Comparison of ENCODE assay signal across 12 cellular contexts in genomic region chr12:50442178-50442908, GRCh38. TPM values are rescaled to one million over a fixed set of nuclear protein-coding genes. Genes with fewer than 3 reads are reported as not detected.
A peak's percentile ranks its signal among the peaks of the same experiment; 100 is the strongest.
DNase-seq lines count a peak whose midpoint lies in the region; ATAC-seq and TF ChIP-seq lines count a peak whose summit lies in the region.
"Had no signal": no experiment of that assay in that cellular context is flagged by ENCODE, and none has a peak within 500 bp of the region (broad histone marks: within the 10 kb centered on the region; RNA-seq: fewer than 3 reads in every experiment).

No MANE protein-coding gene starts in this region.

- no peaks in the 10 kb centered on the region for H3K27me3 Mint-ChIP-seq in MCF 10A (ENCODE audit: insufficient read depth, unreplicated experiment)
- H3K27me3 Mint-ChIP-seq in brain = no peaks in the 10 kb centered on the region
- H3K27me3 Mint-ChIP-seq in stimulated activated naive CD8-positive, alpha-beta T cell treated with anti-CD3 and anti-CD28 coated beads, Interleukin-15, Interleukin-2, amounts not matched to agents 100 ng/mL and 50 ng/mL, for 24 hours = no peaks in the 10 kb centered on the region
- H3K27me3 Mint-ChIP-seq in immature natural killer cell (ENCODE audit: low read depth in 3 of 3) = peaks cover 0 to 2% (median 0%) of the 10 kb centered on the region in 3 donors

- CTCF ChIA-PET in MCF 10A (lab: Yijun Ruan, JAX) = interaction anchor here (0.6 kb wide), 1 partner anchor 33 kb away, joined by 3 read pairs; no protein-coding TSS in a partner anchor

- H3K27me3 ChIP-seq in breast epithelium = no peaks in the 10 kb centered on the region
- H3K27me3 ChIP-seq: transverse colon had no signal

- DNase-seq in MCF 10A (ENCODE audit: unreplicated experiment) = no peak
- no peak for DNase-seq in breast epithelium (ENCODE audit: low spot score in 2 of 2)
- DNase-seq in NCI-H82 treated with DMSO at 0.1 percent for 48 hours (lab: John Stamatoyannopoulos, UW; ENCODE audit: unreplicated experiment) = peak; percentile 59
- no peak for DNase-seq in NCI-H1417 (lab: John Stamatoyannopoulos, UW)
- no peak for DNase-seq in immature natural killer cell
- DNase-seq: NCI-H2171 treated with DMSO at 0.1 percent for 48 hours, transverse colon had no signal

- H3K4me1 ChIP-seq in breast epithelium = no peaks in the 10 kb centered on the region
- H3K4me1 ChIP-seq: prostate gland, transverse colon had no signal

- no peaks in the 10 kb centered on the region for H3K36me3 ChIP-seq in breast epithelium

- intact Hi-C loops in MCF 10A (cut with micrococcal nuclease) = no loop called here
- intact Hi-C loops in breast epithelium (cut with DNase I; ENCODE audit: low total_unique reads) = no loop called here

- ATAC-seq in HG03460 (IDR thresholded peaks at IDR 0.05; ENCODE audit: unreplicated experiment) = no peak

- no peak overlapping the region for H3K4me3 ChIP-seq in breast epithelium
- H3K4me3 ChIP-seq: prostate gland, transverse colon had no signal

- H3K4me1 Mint-ChIP-seq in MCF 10A (ENCODE audit: insufficient read depth, unreplicated experiment) (peaks cover 10% of the 10 kb centered on the region), brain (no peaks in the 10 kb centered on the region), immature natural killer cell (no peaks in the 10 kb centered on the region)
- peaks cover 13% of the 10 kb centered on the region for H3K4me1 Mint-ChIP-seq in stimulated activated naive CD8-positive, alpha-beta T cell treated with anti-CD3 and anti-CD28 coated beads, Interleukin-15, Interleukin-2, amounts not matched to agents 100 ng/mL and 50 ng/mL, for 24 hours (ENCODE audit: low read depth)

- no peak for TF ChIP-seq CTCF in MCF 10A (IDR thresholded peaks at IDR 0.05; ENCODE audit: unreplicated experiment)
- no peak for TF ChIP-seq CTCF in breast epithelium (IDR thresholded peaks at IDR 0.05)
- TF ChIP-seq CTCF in brain (conservative IDR thresholded peaks at IDR 0.05) = no peak

- no peak overlapping the region for H3K27ac ChIP-seq in breast epithelium
- H3K27ac ChIP-seq: prostate gland, transverse colon, VCaP had no signal

- H3K9me3 ChIP-seq in breast epithelium = no peaks in the 10 kb centered on the region
- H3K9me3 ChIP-seq: prostate gland, transverse colon had no signal

- TF ChIP-seq POLR2A in breast epithelium (IDR thresholded peaks at IDR 0.05) = no peak

- H3K4me3 Mint-ChIP-seq in MCF 10A (ENCODE audit: unreplicated experiment) = no peak overlapping the region
- H3K4me3 Mint-ChIP-seq in brain = no peak overlapping the region
- H3K4me3 Mint-ChIP-seq in stimulated activated naive CD8-positive, alpha-beta T cell treated with anti-CD3 and anti-CD28 coated beads, Interleukin-15, Interleukin-2, amounts not matched to agents 100 ng/mL and 50 ng/mL, for 24 hours = peak overlapping the region; percentile 2
- no peak overlapping the region for H3K4me3 Mint-ChIP-seq in immature natural killer cell

- H3K27ac Mint-ChIP-seq in MCF 10A (ENCODE audit: low read depth, unreplicated experiment) (peak overlapping the region; percentile 49), brain (peak overlapping the region in 4 of 5 experiments; percentile 6 to 49 (median 12)), immature natural killer cell (peak overlapping the region in 2 of 6 donors; percentile 58 to 70)
- H3K27ac Mint-ChIP-seq in stimulated activated naive CD8-positive, alpha-beta T cell treated with anti-CD3 and anti-CD28 coated beads, Interleukin-15, Interleukin-2, amounts not matched to agents 100 ng/mL and 50 ng/mL, for 24 hours = peak overlapping the region; percentile 81

- TSS peak; percentile 3 for BruUV-seq in MCF 10A (replicated peaks; lab: Mats Ljungman, UMichigan)

- POLR2A ChIA-PET in MCF 10A (lab: Yijun Ruan, JAX) = interaction anchor here (1.2 to 1.8 kb wide), 4 partner anchors 10 to 41 kb away, joined by 4 to 8 read pairs (median 4); no protein-coding TSS in a partner anchor

- H3K9me3 Mint-ChIP-seq in MCF 10A (ENCODE audit: unreplicated experiment) (no peaks in the 10 kb centered on the region), brain (peaks cover 0 to 2% (median 0%) of the 10 kb centered on the region in 5 experiments), immature natural killer cell (no peaks in the 10 kb centered on the region)
- H3K9me3 Mint-ChIP-seq in stimulated activated naive CD8-positive, alpha-beta T cell treated with anti-CD3 and anti-CD28 coated beads, Interleukin-15, Interleukin-2, amounts not matched to agents 100 ng/mL and 50 ng/mL, for 24 hours = no peaks in the 10 kb centered on the region

- peaks cover 95% of the 10 kb centered on the region for H3K36me3 Mint-ChIP-seq in MCF 10A (ENCODE audit: insufficient read depth, unreplicated experiment)
- H3K36me3 Mint-ChIP-seq in brain = peaks cover 69% of the 10 kb centered on the region
- H3K36me3 Mint-ChIP-seq in stimulated activated naive CD8-positive, alpha-beta T cell treated with anti-CD3 and anti-CD28 coated beads, Interleukin-15, Interleukin-2, amounts not matched to agents 100 ng/mL and 50 ng/mL, for 24 hours (ENCODE audit: low read depth) = peaks cover 69% of the 10 kb centered on the region
- peaks cover 18 to 36% (median 25%) of the 10 kb centered on the region in 3 donors for H3K36me3 Mint-ChIP-seq in immature natural killer cell

RNA-seq across cellular contexts. Expression of gene LARP4, which starts 41.7 kb away (rescaled TPM):
- total RNA-seq in MCF 10A (2022) = 73.6 and 78.8 TPM in 2 replicates
- 10 to 100 TPM; 34.2 to 61.9 (median 56.3) TPM for total RNA-seq in breast epithelium
- polyA plus RNA-seq in brain (ENCODE audit: insufficient read depth, low read depth, low replicate concordance) = 6.1 TPM
- 10 to 100 TPM; 11.2 to 18.2 (median 11.2) TPM for polyA plus RNA-seq in immature natural killer cell

RNA-seq across cellular contexts. Expression of gene FAM186A, which starts 45.9 kb away (rescaled TPM):
- total RNA-seq in MCF 10A (2022) (not detected in 2 replicates), breast epithelium (not detected)
- polyA plus RNA-seq in brain (ENCODE audit: insufficient read depth, low read depth, low replicate concordance) (not detected), immature natural killer cell (not detected)
- total RNA-seq: transverse colon had no signal
